In genomic region chr17:57948555-57949420, GRCh38 we compare ENCODE assay signal across 8 cellular contexts. TPM values are rescaled to one million over a fixed set of nuclear protein-coding genes. Genes with fewer than 3 reads are reported as not detected.
A peak's percentile ranks its signal among the peaks of the same experiment; 100 is the strongest.
DNase-seq lines count a peak whose midpoint lies in the region; ATAC-seq and TF ChIP-seq lines count a peak whose summit lies in the region.

No MANE protein-coding gene starts in this region.

- intact Hi-C loops in heart left ventricle (cut with DNase I), result loop anchor here in 3 of 10 donors (5.0 kb wide), 3 partner anchors 34 to 56 kb away; partner anchors contain the start of gene VEZF1 (in 1 of the 3)

- H3K9me3 ChIP-seq in WERI-Rb-1 (ENCODE audit: severe bottlenecking), result no peaks in the 10 kb centered on the region
- no peaks in the 10 kb centered on the region for H3K9me3 ChIP-seq in heart left ventricle

- no peak for TF ChIP-seq POLR2A in heart left ventricle (IDR thresholded peaks at IDR 0.05)

- no peak overlapping the region for H3K4me3 ChIP-seq in HFF-Myc (replicated peaks; ENCODE audit: low read depth, low read length)
- no peak overlapping the region for H3K4me3 ChIP-seq in WERI-Rb-1 (ENCODE audit: low read depth, low read length)
- H3K4me3 ChIP-seq in heart left ventricle, result no peak overlapping the region
- no peak overlapping the region for H3K4me3 ChIP-seq in skin epidermis

- ATAC-seq in heart left ventricle (peak in 3 of 4 donors; percentile 14 to 28 (median 17)), HG02571 (IDR thresholded peaks at IDR 0.05; ENCODE audit: unreplicated experiment) (no peak)

- TF ChIP-seq CTCF in HFF-Myc (IDR thresholded peaks at IDR 0.05; ENCODE audit: low read depth, low read length, missing control alignments), result no peak
- TF ChIP-seq CTCF in WERI-Rb-1 (IDR thresholded peaks at IDR 0.05; ENCODE audit: low read depth, low read length), result no peak
- no peak for TF ChIP-seq CTCF in heart left ventricle (IDR thresholded peaks at IDR 0.05)

- H3K36me3 ChIP-seq in WERI-Rb-1, result no peaks in the 10 kb centered on the region
- no peaks in the 10 kb centered on the region for H3K36me3 ChIP-seq in heart left ventricle

- peak; percentile 100 for DNase-seq in A172 (ENCODE audit: low spot score)
- DNase-seq in HFF-Myc (ENCODE audit: extremely low read depth, low read depth), result peak; percentile 89
- DNase-seq in WERI-Rb-1, result no peak
- DNase-seq in heart left ventricle, result peak in 2 of 5 donors; percentile 49 to 51
- no peak for DNase-seq in NCI-H128 (lab: John Stamatoyannopoulos, UW; ENCODE audit: unreplicated experiment)
- no peak for DNase-seq in effector CD4-positive, alpha-beta T cell

- peak overlapping the region; percentile 34; the same call in 1 of the 2 replicates for H3K27ac ChIP-seq in WERI-Rb-1
- peak overlapping the region; percentile 42 to 100 (median 90) for H3K27ac ChIP-seq in heart left ventricle
- peak overlapping the region in 19 of 21 experiments; percentile 25 to 86 (median 75) for H3K27ac ChIP-seq in skin epidermis

- WGBS in heart left ventricle, 4 donors, result 44 to 52% (median 50%) methylated on average over 5 of the region's 5 CpGs

- H3K4me1 ChIP-seq in heart left ventricle, result peaks cover 18 to 98% (median 89%) of the 10 kb centered on the region in 12 donors

- H3K27me3 ChIP-seq in WERI-Rb-1 (ENCODE audit: insufficient read depth, low read depth, severe bottlenecking) (no peaks in the 10 kb centered on the region), heart left ventricle (no peaks in the 10 kb centered on the region)

RNA-seq across cellular contexts. Expression of gene CUEDC1, which starts 6.4 kb away (rescaled TPM):
- total RNA-seq in A172 (2014; rRNA removed; shearing (Covaris generic)), result 8.0 and 11.6 TPM in 2 replicates
- 10 to 100 TPM; 37.6 to 68.5 (median 42.8) TPM for total RNA-seq in heart left ventricle
- polyA plus RNA-seq in heart left ventricle, result 10 to 100 TPM; 29.6 to 39.9 TPM

RNA-seq across cellular contexts. Expression of gene VEZF1, which starts 39.3 kb away (rescaled TPM):
- 43.4 and 50.5 TPM in 2 replicates for total RNA-seq in A172 (2014; rRNA removed; shearing (Covaris generic))
- 10 to 100 TPM; 58.9 to 85.6 (median 62.6) TPM for total RNA-seq in heart left ventricle
- 10 to 100 TPM; 18.2 to 46.4 TPM for polyA plus RNA-seq in heart left ventricle

RNA-seq across cellular contexts. Expression of gene SRSF1, which starts 58.3 kb away (rescaled TPM):
- total RNA-seq in A172 (2014; rRNA removed; shearing (Covaris generic)), result 501 and 612 TPM in 2 replicates
- 100 to 1,000 TPM in 4 of 9 donors, 10 to 100 TPM in 5; 80.8 to 114 (median 99.7) TPM for total RNA-seq in heart left ventricle
- polyA plus RNA-seq in heart left ventricle, result 100 to 1,000 TPM in 1 of 2 donors, 10 to 100 TPM in 1; 48.2 to 129 TPM

Comparison
In these comparisons a context has a peak if more than half of its experiments do, and no peak if none do; other contexts are left out.
1. DNase-seq: peak in A172 (single experiment) and HFF-Myc (single experiment); none in WERI-Rb-1 (single experiment), NCI-H128 (single experiment) and effector CD4-positive, alpha-beta T cell (single experiment).
2. H3K27ac ChIP-seq: peak in every context shown above with its lines; median percentile 90 in heart left ventricle; 75 in skin epidermis; 34 in WERI-Rb-1.